Comparison of ENCODE assay signal across 22 cellular contexts in the genomic region with DNA sequence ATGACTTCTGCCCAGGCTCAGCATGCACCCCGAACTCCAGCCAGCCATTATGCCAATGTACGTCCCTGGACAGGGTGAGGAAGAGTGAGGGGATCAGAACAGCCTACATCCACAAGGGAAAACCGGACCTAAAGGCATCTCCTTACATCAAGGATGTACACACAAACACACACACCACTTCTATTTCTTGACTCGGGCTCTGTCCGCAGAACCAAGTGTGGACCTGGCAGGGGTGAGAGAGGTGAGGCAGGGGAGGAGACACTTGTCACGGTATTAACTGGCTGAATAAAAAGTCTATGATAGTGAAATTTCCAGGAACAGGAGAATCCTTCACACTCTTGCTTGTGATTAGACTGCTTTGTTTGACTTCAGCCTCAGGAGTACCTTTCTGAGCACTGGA. TPM values are rescaled to one million over a fixed set of nuclear protein-coding genes. Genes with fewer than 3 reads are reported as not detected.
A peak's percentile ranks its signal among the peaks of the same experiment; 100 is the strongest.
DNase-seq lines count a peak whose midpoint lies in the region; ATAC-seq and TF ChIP-seq lines count a peak whose summit lies in the region.
"Had no signal": no experiment of that assay in that cellular context is flagged by ENCODE, and none has a peak within 500 bp of the region (broad histone marks: within the 10 kb centered on the region; RNA-seq: fewer than 3 reads in every experiment).

No MANE protein-coding gene starts in this region.

- dilution Hi-C loops in mammary epithelial cell (cut with HindIII; ENCODE audit: low sequenced_read_pairs): no loop called here

- H3K36me3 Mint-ChIP-seq in activated CD8-positive, alpha-beta memory T cell treated with anti-CD3 and anti-CD28 coated beads, Interleukin-2, amount 10 ng/mL, durations not matched to agents 7 days and 5 days: no peaks in the 10 kb centered on the region
- H3K36me3 Mint-ChIP-seq: activated naive CD8-positive, alpha-beta T cell treated with anti-CD3 and anti-CD28 coated beads for 36 hours; CD4-positive, CD25-positive, alpha-beta regulatory T cell; type B pancreatic cell had no signal

- in situ Hi-C loops in mammary epithelial cell (cut with MboI; ENCODE audit: low sequenced_read_pairs in 2 of 2): no loop called here

- no peak for ATAC-seq in upper lobe of left lung (ENCODE audit: low FRiP score in 2 of 2)
- ATAC-seq in HG03025 (IDR thresholded peaks at IDR 0.05; ENCODE audit: low FRiP score, unreplicated experiment): no peak
- ATAC-seq in activated CD8-positive, alpha-beta memory T cell treated with anti-CD3 and anti-CD28 coated beads, Interleukin-2, amount 10 ng/mL, durations not matched to agents 7 days and 5 days: no peak
- ATAC-seq: right lobe of liver had no signal

- H3K4me3 ChIP-seq in breast epithelium (peak overlapping the region; percentile 55 to 67 (median 67)), mammary epithelial cell (replicated peaks in 1 of 3; ENCODE audit: insufficient read depth in 1 of 3, low read depth in 2 of 3, low read length in 3 of 3) (no peak overlapping the region), fibroblast of villous mesenchyme (ENCODE audit: low read depth, low read length) (peak overlapping the region; percentile 79), trophoblast cell (ENCODE audit: low read depth, low read length) (no peak overlapping the region), upper lobe of left lung (peak overlapping the region in 3 of 4 donors; percentile 46 to 53 (median 49))

- H3K4ac ChIP-seq in trophoblast cell (ENCODE audit: low read depth, low read length): no peak overlapping the region

- no peaks in the 10 kb centered on the region for H3K36me3 ChIP-seq in breast epithelium
- no peaks in the 10 kb centered on the region for H3K36me3 ChIP-seq in mammary epithelial cell (ENCODE audit: insufficient read depth, low read length)
- no peaks in the 10 kb centered on the region for H3K36me3 ChIP-seq in trophoblast cell (ENCODE audit: control insufficient read depth in 1 of 2, insufficient read depth in 2 of 2, low read length in 2 of 2)
- no peaks in the 10 kb centered on the region for H3K36me3 ChIP-seq in upper lobe of left lung
- H3K36me3 ChIP-seq: right lobe of liver had no signal

- no peak overlapping the region for H3K4me3 Mint-ChIP-seq in activated CD8-positive, alpha-beta memory T cell treated with anti-CD3 and anti-CD28 coated beads, Interleukin-2, amount 10 ng/mL, durations not matched to agents 7 days and 5 days
- H3K4me3 Mint-ChIP-seq: activated naive CD8-positive, alpha-beta T cell treated with anti-CD3 and anti-CD28 coated beads for 36 hours; CD4-positive, CD25-positive, alpha-beta regulatory T cell had no signal

- H3K79me2 ChIP-seq in mammary epithelial cell (ENCODE audit: insufficient read depth, low read length) (no peaks in the 10 kb centered on the region), trophoblast cell (ENCODE audit: control insufficient read depth, insufficient read depth, low read length, poor library complexity) (no peaks in the 10 kb centered on the region)

- H3K14ac ChIP-seq in trophoblast cell (ENCODE audit: low read length): no peak overlapping the region

- H3K79me1 ChIP-seq in trophoblast cell (ENCODE audit: low read length): peaks cover 13% of the 10 kb centered on the region

- H3K4me1 ChIP-seq in breast epithelium (no peaks in the 10 kb centered on the region), mammary epithelial cell (ENCODE audit: insufficient read depth, low read length) (peaks cover 15% of the 10 kb centered on the region), trophoblast cell (ENCODE audit: control insufficient read depth in 1 of 2, insufficient read depth in 2 of 2, low read length in 2 of 2) (peaks cover 18 to 24% of the 10 kb centered on the region in 2 experiments), upper lobe of left lung (peaks cover 4 to 25% (median 10%) of the 10 kb centered on the region in 4 donors)
- H3K4me1 ChIP-seq: right lobe of liver had no signal

- H3K9ac ChIP-seq in mammary epithelial cell (ENCODE audit: insufficient read depth, low read length) (no peak overlapping the region), trophoblast cell (ENCODE audit: low read length) (no peak overlapping the region)
- H3K9ac ChIP-seq: KMS-11, SK-N-SH had no signal

- peaks cover 51% of the 10 kb centered on the region for H3K27me3 Mint-ChIP-seq in activated CD8-positive, alpha-beta memory T cell treated with anti-CD3 and anti-CD28 coated beads, Interleukin-2, amount 10 ng/mL, durations not matched to agents 7 days and 5 days

- H3K4me2 ChIP-seq in mammary epithelial cell (ENCODE audit: insufficient read depth, low read depth, low read length): no peak overlapping the region
- H3K4me2 ChIP-seq in trophoblast cell (ENCODE audit: low read length): no peak overlapping the region
- H3K4me2 ChIP-seq: KMS-11, SK-N-SH had no signal

- H3K9me3 ChIP-seq in breast epithelium (no peaks in the 10 kb centered on the region), mammary epithelial cell (replicated peaks; ENCODE audit: insufficient read depth, low read length) (no peaks in the 10 kb centered on the region), trophoblast cell (ENCODE audit: insufficient read depth, low read depth, low read length) (no peaks in the 10 kb centered on the region), upper lobe of left lung (no peaks in the 10 kb centered on the region)
- H3K9me3 ChIP-seq: right lobe of liver, SK-N-SH had no signal

- H3K27ac ChIP-seq in breast epithelium (peak overlapping the region; percentile 75 to 90), mammary epithelial cell (ENCODE audit: insufficient read depth, low read depth, low read length) (no peak overlapping the region), trophoblast cell (ENCODE audit: low read depth, low read length) (no peak overlapping the region), upper lobe of left lung (peak overlapping the region in 1 of 4 donors; percentile 6)
- H3K27ac ChIP-seq: KMS-11, right lobe of liver had no signal

- intact Hi-C loops in breast epithelium (cut with DNase I; ENCODE audit: low total_unique reads): no loop called here
- intact Hi-C loops in mammary epithelial cell (cut with micrococcal nuclease): loop anchor here (2.0 kb wide), 1 partner anchor 47 kb away; no protein-coding TSS in a partner anchor

- no peak overlapping the region for H2AFZ ChIP-seq in mammary epithelial cell (ENCODE audit: low read depth, low read length)
- no peak overlapping the region for H2AFZ ChIP-seq in trophoblast cell (ENCODE audit: insufficient read depth, low read length, poor library complexity)

- no TSS peak for BruUV-seq in mammary epithelial cell (replicated peaks; lab: Mats Ljungman, UMichigan)

- WGBS in mammary epithelial cell (ENCODE audit: low coverage, missing lambda C conversion rate): 30% methylated on average over 6 of the region's 6 CpGs
- WGBS in trophoblast cell (ENCODE audit: extremely low coverage, insufficient coverage, insufficient read length): no CpG with 5 or more reads among the region's 6 CpGs
- WGBS in upper lobe of left lung, 2 donors: 79 to 83% methylated on average over 6 of the region's 6 CpGs

- no peak overlapping the region for H3K18ac ChIP-seq in trophoblast cell (ENCODE audit: low read length)

- no peak for TF ChIP-seq EP300 in upper lobe of left lung (IDR thresholded peaks at IDR 0.05)

- no peak overlapping the region for H2BK12ac ChIP-seq in trophoblast cell (ENCODE audit: low read length)

- no peak overlapping the region for H4K91ac ChIP-seq in trophoblast cell (ENCODE audit: low read depth, low read length)

- H3K9me3 Mint-ChIP-seq in activated CD8-positive, alpha-beta memory T cell treated with anti-CD3 and anti-CD28 coated beads, Interleukin-2, amount 10 ng/mL, durations not matched to agents 7 days and 5 days (ENCODE audit: low read depth): no peaks in the 10 kb centered on the region
- H3K9me3 Mint-ChIP-seq: activated naive CD8-positive, alpha-beta T cell treated with anti-CD3 and anti-CD28 coated beads for 36 hours; type B pancreatic cell had no signal

- H2AK5ac ChIP-seq in trophoblast cell (ENCODE audit: low read length): no peak overlapping the region

- no peak overlapping the region for H4K8ac ChIP-seq in trophoblast cell (ENCODE audit: low read depth, low read length)

- H4K20me1 ChIP-seq in mammary epithelial cell (ENCODE audit: insufficient read depth, low read length): no peaks in the 10 kb centered on the region

- peak overlapping the region; percentile 20 for H2BK120ac ChIP-seq in trophoblast cell (ENCODE audit: insufficient read depth, low read length, poor library complexity)

- DNase-seq in breast epithelium (ENCODE audit: low spot score in 2 of 2) (no peak), mammary epithelial cell (no peak), fibroblast of villous mesenchyme (ENCODE audit: low read depth) (no peak), trophoblast cell (no peak), upper lobe of left lung (no peak), GM19238 (ENCODE audit: insufficient read length, low spot score) (no peak)
- no peak for DNase-seq in activated CD8-positive, alpha-beta memory T cell treated with anti-CD3 and anti-CD28 coated beads, Interleukin-2, amount 10 ng/mL, durations not matched to agents 7 days and 5 days
- DNase-seq: 8988T; activated CD4-positive, alpha-beta T cell treated with anti-CD3 and anti-CD28 coated beads, Interleukin-2, amount 50 U/mL, for 48 hours; activated naive CD8-positive, alpha-beta T cell treated with anti-CD3 and anti-CD28 coated beads for 36 hours; activated T-cell treated with anti-CD3 and anti-CD28 coated beads, Interleukin-2, amount 50 U/mL, for 48 hours; CD4-positive, CD25-positive, alpha-beta regulatory T cell; central memory CD4-positive, alpha-beta T cell; DND-41; NCI-H1092 treated with DMSO at 0.1 percent for 48 hours; right lobe of liver; SK-N-SH; stimulated activated CD4-positive, alpha-beta T cell treated with anti-CD3 and anti-CD28 coated beads, Interleukin-2, amount 100 ng/mL, for 48 hours had no signal

- CTCF ChIA-PET in mammary epithelial cell (lab: Charles Lee; ENCODE audit: low non-redundant PET): no interaction called here
- CTCF ChIA-PET in activated CD8-positive, alpha-beta memory T cell treated with anti-CD3 and anti-CD28 coated beads, Interleukin-2, amount 10 ng/mL, durations not matched to agents 7 days and 5 days (lab: Charles Lee): interaction anchor here (2.2 to 2.9 kb wide), 2 partner anchors 28 to 48 kb away, joined by 8 to 10 read pairs; no protein-coding TSS in a partner anchor

- no peak overlapping the region for H2BK5ac ChIP-seq in trophoblast cell (ENCODE audit: low read depth, low read length, poor library complexity)

- H3K27me3 ChIP-seq in breast epithelium: no peaks in the 10 kb centered on the region
- no peaks in the 10 kb centered on the region for H3K27me3 ChIP-seq in mammary epithelial cell (ENCODE audit: insufficient read depth, low read length)
- H3K27me3 ChIP-seq in trophoblast cell (ENCODE audit: insufficient read depth, low read length): no peaks in the 10 kb centered on the region
- H3K27me3 ChIP-seq in upper lobe of left lung: no peaks in the 10 kb centered on the region
- H3K27me3 ChIP-seq: right lobe of liver had no signal

- H4K12ac ChIP-seq in trophoblast cell (ENCODE audit: low read depth, low read length): no peak overlapping the region

- no peak overlapping the region for H3K27ac Mint-ChIP-seq in activated CD8-positive, alpha-beta memory T cell treated with anti-CD3 and anti-CD28 coated beads, Interleukin-2, amount 10 ng/mL, durations not matched to agents 7 days and 5 days
- H3K27ac Mint-ChIP-seq: activated naive CD8-positive, alpha-beta T cell treated with anti-CD3 and anti-CD28 coated beads for 36 hours; CD4-positive, CD25-positive, alpha-beta regulatory T cell; type B pancreatic cell had no signal

- no peak for TF ChIP-seq POLR2A in breast epithelium (IDR thresholded peaks at IDR 0.05)
- no peak for TF ChIP-seq POLR2A in upper lobe of left lung (IDR thresholded peaks at IDR 0.05)

- peaks cover 13% of the 10 kb centered on the region for H3K4me1 Mint-ChIP-seq in activated CD8-positive, alpha-beta memory T cell treated with anti-CD3 and anti-CD28 coated beads, Interleukin-2, amount 10 ng/mL, durations not matched to agents 7 days and 5 days

- TF ChIP-seq CTCF in breast epithelium (IDR thresholded peaks at IDR 0.05) (no peak), mammary epithelial cell (conservative IDR thresholded peaks at IDR 0.05 in 1 of 2, IDR thresholded peaks at IDR 0.05 in 1 of 2; ENCODE audit: extremely low read depth in 1 of 2, insufficient read depth in 1 of 2, low read depth in 1 of 2, low read length in 2 of 2) (no peak), fibroblast of villous mesenchyme (IDR thresholded peaks at IDR 0.05; ENCODE audit: insufficient read depth, low read depth, low read length) (no peak), upper lobe of left lung (IDR thresholded peaks at IDR 0.05) (no peak)

- no peak overlapping the region for H3K23ac ChIP-seq in trophoblast cell (ENCODE audit: low read length)

RNA-seq across cellular contexts. Expression of a gene that starts 2.3 kb away (rescaled TPM):
- total RNA-seq in breast epithelium (10 to 100 TPM; 60.0 to 92.2 (median 87.2) TPM), mammary epithelial cell (10 to 100 TPM in 1 of 2 donors, not detected in 1; 29.5 TPM), fibroblast of villous mesenchyme (44.1 and 50.1 TPM in 2 replicates), upper lobe of left lung (10 to 100 TPM; 16.6 to 28.1 (median 22.9) TPM)
- polyA plus RNA-seq in mammary epithelial cell: not detected
- not detected for polyA minus RNA-seq in mammary epithelial cell
- polyA plus RNA-seq in trophoblast cell (2013): 3.2 TPM in 2 replicates
- total RNA-seq in activated CD8-positive, alpha-beta memory T cell treated with anti-CD3 and anti-CD28 coated beads, Interleukin-2, amount 10 ng/mL, durations not matched to agents 7 days and 5 days: not detected
- total RNA-seq: activated naive CD8-positive, alpha-beta T cell treated with anti-CD3 and anti-CD28 coated beads for 36 hours; CD4-positive, CD25-positive, alpha-beta regulatory T cell had no signal
- polyA plus RNA-seq: CD4-positive, CD25-positive, alpha-beta regulatory T cell; neural cell had no signal

RNA-seq across cellular contexts. Expression of a gene that starts 11.3 kb away (rescaled TPM):
- total RNA-seq in breast epithelium (10 to 100 TPM; 24.5 to 30.1 (median 26.2) TPM), mammary epithelial cell (10 to 100 TPM; 44.5 to 69.9 TPM), fibroblast of villous mesenchyme (58.9 and 94.1 TPM in 2 replicates), upper lobe of left lung (10 to 100 TPM; 11.7 to 38.9 (median 23.2) TPM)
- 64.3 TPM for polyA plus RNA-seq in mammary epithelial cell
- 46.9 TPM for polyA minus RNA-seq in mammary epithelial cell
- polyA plus RNA-seq in trophoblast cell (2013): 59.9 and 63.0 TPM in 2 replicates
- total RNA-seq in activated CD8-positive, alpha-beta memory T cell treated with anti-CD3 and anti-CD28 coated beads, Interleukin-2, amount 10 ng/mL, durations not matched to agents 7 days and 5 days: 10 to 100 TPM; 43.0 to 68.7 TPM

RNA-seq across cellular contexts. Expression of a gene that starts 38.4 kb away (rescaled TPM):
- total RNA-seq in breast epithelium (10 to 100 TPM; 43.0 to 66.7 (median 57.4) TPM), mammary epithelial cell (10 to 100 TPM; 68.8 to 94.0 TPM), fibroblast of villous mesenchyme (77.0 and 93.7 TPM in 2 replicates), upper lobe of left lung (100 to 1,000 TPM in 2 of 6 donors, 10 to 100 TPM in 4; 67.7 to 116 (median 76.5) TPM)
- polyA plus RNA-seq in mammary epithelial cell: 71.5 TPM
- polyA minus RNA-seq in mammary epithelial cell: 153 TPM
- 43.6 and 45.1 TPM in 2 replicates for polyA plus RNA-seq in trophoblast cell (2013)
- 10 to 100 TPM; 38.3 to 40.4 TPM for total RNA-seq in activated CD8-positive, alpha-beta memory T cell treated with anti-CD3 and anti-CD28 coated beads, Interleukin-2, amount 10 ng/mL, durations not matched to agents 7 days and 5 days

RNA-seq across cellular contexts. Expression of a gene that starts 55.3 kb away (rescaled TPM):
- total RNA-seq in breast epithelium: 10 to 100 TPM; 15.7 to 21.9 (median 20.3) TPM
- total RNA-seq in mammary epithelial cell: 10 to 100 TPM; 11.7 to 18.3 TPM
- polyA plus RNA-seq in mammary epithelial cell: 14.3 TPM
- polyA minus RNA-seq in mammary epithelial cell: 5.9 TPM
- 19.0 and 25.0 TPM in 2 replicates for total RNA-seq in fibroblast of villous mesenchyme
- polyA plus RNA-seq in trophoblast cell (2013): 14.7 and 15.2 TPM in 2 replicates
- 10 to 100 TPM in 5 of 6 donors, 1 to 10 TPM in 1; 4.6 to 20.9 (median 11.8) TPM for total RNA-seq in upper lobe of left lung
- under 1 TPM; 0.32 to 0.54 TPM for total RNA-seq in activated CD8-positive, alpha-beta memory T cell treated with anti-CD3 and anti-CD28 coated beads, Interleukin-2, amount 10 ng/mL, durations not matched to agents 7 days and 5 days
- total RNA-seq: activated naive CD8-positive, alpha-beta T cell treated with anti-CD3 and anti-CD28 coated beads for 36 hours had no signal

Comparison
In these comparisons a context has a peak if more than half of its experiments do, and no peak if none do; other contexts are left out.
1. H3K27ac ChIP-seq: peak in breast epithelium (2 of 2); none in mammary epithelial cell (single experiment) and trophoblast cell (single experiment).
2. H3K4me3 ChIP-seq: peak in breast epithelium (3 of 3), fibroblast of villous mesenchyme (single experiment) and upper lobe of left lung (3 of 4); none in mammary epithelial cell (0 of 3) and trophoblast cell (single experiment).